Comparison of ENCODE assay signal across 1 cellular context in the genomic region with DNA sequence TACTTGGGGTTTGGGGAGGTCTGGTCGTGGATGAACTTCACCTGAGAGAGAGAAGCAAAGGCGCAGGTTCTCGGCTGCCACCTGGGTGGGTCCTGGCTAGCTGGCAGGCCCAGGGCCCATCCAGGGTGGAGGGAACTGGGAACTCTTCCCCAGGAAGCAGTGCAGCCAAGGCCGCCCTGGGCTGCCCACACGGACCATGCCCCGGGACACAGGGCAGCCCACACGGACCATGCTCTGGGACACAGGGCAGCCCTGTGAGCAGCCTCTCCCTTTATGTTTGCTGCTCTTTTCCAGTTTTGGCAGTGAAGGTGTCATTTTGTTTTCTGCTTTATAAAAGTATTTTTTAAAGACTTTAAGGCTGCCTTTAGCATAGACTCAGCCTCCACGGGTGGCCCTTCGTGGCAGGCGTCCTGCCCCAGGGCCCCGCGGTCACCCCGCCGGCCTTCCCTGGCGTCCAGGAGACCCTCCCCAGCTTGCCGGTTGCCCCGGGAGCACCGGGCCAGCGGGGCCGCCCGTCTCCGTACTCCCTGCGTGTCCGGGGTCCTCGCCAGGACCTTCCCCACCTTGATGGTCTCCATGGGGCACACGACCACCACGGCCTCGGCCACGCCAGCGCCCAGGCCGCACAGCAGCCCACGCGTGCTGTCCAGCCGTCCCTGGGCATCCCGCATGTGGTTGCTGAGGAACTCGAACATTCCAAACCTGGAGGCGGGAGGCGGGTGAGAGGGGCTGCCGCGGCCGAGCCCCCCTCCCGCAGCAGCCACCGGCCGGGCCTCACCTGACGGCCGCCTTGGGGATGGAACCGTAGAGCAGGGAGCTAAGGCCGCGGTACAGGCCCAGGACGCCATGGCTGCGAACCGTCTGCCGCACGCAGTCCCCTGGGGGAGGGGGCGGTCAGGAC.
TF ChIP-seq lines count a peak whose summit lies in the region.

No MANE protein-coding gene starts in this region.

TF ChIP-seq in endothelial cell of umbilical vein, 7 proteins besides CTCF, POLR2A, EP300 and RAD21:
- TF ChIP-seq MYC (IDR thresholded peaks at IDR 0.05; ENCODE audit: low read depth, low read length) (no peak), GATA2 (IDR thresholded peaks at IDR 0.05; ENCODE audit: insufficient read depth, insufficient read length, low read depth, low read length) (no peak), FOS (IDR thresholded peaks at IDR 0.05; ENCODE audit: borderline replicate concordance, insufficient read depth, low read length) (no peak), EZH2 (IDR thresholded peaks at IDR 0.05; ENCODE audit: borderline replicate concordance, low read depth, low read length, severe bottlenecking) (no peak), POLR2AphosphoS5 (IDR thresholded peaks at IDR 0.05; ENCODE audit: insufficient read depth, low read depth, low read length) (no peak), JUN (IDR thresholded peaks at IDR 0.05; ENCODE audit: borderline replicate concordance, insufficient read depth, insufficient read length, low read depth) (no peak), MAX (IDR thresholded peaks at IDR 0.05; ENCODE audit: insufficient read depth, insufficient read length) (no peak)
